29 cellular contexts compared by ENCODE assay signal in the genomic region with DNA sequence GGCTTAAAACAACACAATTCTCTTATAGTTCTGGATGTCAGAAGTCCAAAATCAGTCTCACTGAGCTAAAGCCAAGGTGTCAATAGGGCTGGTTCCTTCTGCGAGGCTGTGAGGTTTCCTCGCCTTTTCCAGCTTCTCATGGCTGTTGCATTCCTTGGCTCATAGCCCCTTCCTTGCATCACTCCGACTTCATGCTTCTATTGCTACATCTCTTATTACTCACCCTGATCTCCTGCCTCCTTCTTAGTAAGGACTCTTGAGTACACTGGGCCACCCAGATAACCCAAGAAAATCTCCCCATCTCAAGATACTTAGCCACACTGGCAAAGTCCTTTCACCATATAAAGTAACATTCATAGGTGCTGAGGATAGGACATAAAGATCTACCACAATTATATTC.
"Had no signal": no experiment of that assay in that cellular context is flagged by ENCODE, and none has a peak within 500 bp of the region (broad histone marks: within the 10 kb centered on the region; RNA-seq: fewer than 3 reads in every experiment).

No MANE protein-coding gene starts in this region.

- H3K4me1 ChIP-seq: colonic mucosa, heart right ventricle, lower lobe of right lung, parathyroid adenoma, testis had no signal

- H3K27me3 ChIP-seq: colonic mucosa, esophagus squamous epithelium, heart right ventricle, right atrium auricular region, testis, tibial artery had no signal

- H3K27ac Mint-ChIP-seq: dendritic cell treated with granulocyte-macrophage colony-stimulating factor and Interleukin-4, amounts not matched to agents 40 ng/mL and 50 ng/mL, for 4 days; endodermal cell; immature natural killer cell; memory B cell; mesothelial cell of epicardium; natural killer cell treated with Interleukin-12 subunit alpha and Interleukin-12 subunit beta and Interleukin-15 and Interleukin-18, amount 100 ng/mL, for 72 hours; progenitor cell of endocrine pancreas; stimulated activated memory B cell treated with anti-CD40 and anti-IgM and Interleukin-4, amounts not matched to agents 10 μg/mL and 1 μg/mL and 100 μg/mL, for 72 hours; type B pancreatic cell had no signal

- ATAC-seq: heart right ventricle; left ventricle myocardium superior; lower lobe of right lung; mucosa of descending colon; natural killer cell treated with Interleukin-12 subunit alpha and Interleukin-12 subunit beta and Interleukin-15 and Interleukin-18, amount 100 ng/mL, for 72 hours; sciatic nerve; stimulated activated memory B cell treated with anti-CD40 and anti-IgM and Interleukin-4, amounts not matched to agents 10 μg/mL and 1 μg/mL and 100 μg/mL, for 72 hours; stimulated activated naive CD8-positive, alpha-beta T cell treated with anti-CD3 and anti-CD28 coated beads, Interleukin-15, Interleukin-2, amounts not matched to agents 100 U/mL and 50 U/mL, for 24 hours had no signal

- H3K36me3 ChIP-seq: colonic mucosa, heart right ventricle, lower lobe of right lung, right atrium auricular region had no signal

- H3K4me1 Mint-ChIP-seq: endodermal cell; immature natural killer cell; memory B cell; mesothelial cell of epicardium; naive B cell; neural crest cell; stimulated activated memory B cell treated with anti-CD40 and anti-IgM and Interleukin-4, amounts not matched to agents 10 μg/mL and 1 μg/mL and 100 μg/mL, for 72 hours had no signal

- H3K4me3 Mint-ChIP-seq: dendritic cell treated with granulocyte-macrophage colony-stimulating factor and Interleukin-4, amounts not matched to agents 40 ng/mL and 50 ng/mL, for 4 days; endodermal cell; immature natural killer cell; memory B cell; mesothelial cell of epicardium; natural killer cell treated with Interleukin-12 subunit alpha and Interleukin-12 subunit beta and Interleukin-15 and Interleukin-18, amount 100 ng/mL, for 72 hours; neural crest cell; stimulated activated memory B cell treated with anti-CD40 and anti-IgM and Interleukin-4, amounts not matched to agents 10 μg/mL and 1 μg/mL and 100 μg/mL, for 72 hours; type B pancreatic cell had no signal

- H3K9ac ChIP-seq: parathyroid adenoma had no signal

- H3K27ac ChIP-seq: colonic mucosa, esophagus squamous epithelium, heart right ventricle, lower lobe of right lung, parathyroid adenoma, right atrium auricular region, testis, tibial artery had no signal

- H2AFZ ChIP-seq: parathyroid adenoma had no signal

- DNase-seq: colonic mucosa; effector CD8-positive, alpha-beta T cell; endodermal cell; esophagus squamous epithelium; foreskin melanocyte; glutamatergic neuron; heart right ventricle; hippocampal formation; immature natural killer cell; left ventricle myocardium superior; lower lobe of right lung; mucosa of descending colon; naive B cell; stimulated activated CD4-positive, alpha-beta T cell treated with anti-CD3 and anti-CD28 coated beads, Interleukin-4, amount 100 ng/mL, for 4 hours; stimulated activated naive CD8-positive, alpha-beta T cell treated with anti-CD3 and anti-CD28 coated beads, Interleukin-15, Interleukin-2, amounts not matched to agents 100 U/mL and 50 U/mL, for 24 hours; substantia nigra; testis; tibial artery had no signal

- H3K27me3 Mint-ChIP-seq: dendritic cell treated with granulocyte-macrophage colony-stimulating factor and Interleukin-4, amounts not matched to agents 40 ng/mL and 50 ng/mL, for 4 days; memory B cell; naive B cell; progenitor cell of endocrine pancreas; stimulated activated memory B cell treated with anti-CD40 and anti-IgM and Interleukin-4, amounts not matched to agents 10 μg/mL and 1 μg/mL and 100 μg/mL, for 72 hours; type B pancreatic cell had no signal

- H3K4me3 ChIP-seq: colonic mucosa, esophagus squamous epithelium, heart right ventricle, lower lobe of right lung, mucosa of descending colon, right atrium auricular region, testis, tibial artery had no signal

- H3K79me2 ChIP-seq: parathyroid adenoma had no signal

- H3K36me3 Mint-ChIP-seq: memory B cell; stimulated activated memory B cell treated with anti-CD40 and anti-IgM and Interleukin-4, amounts not matched to agents 10 μg/mL and 1 μg/mL and 100 μg/mL, for 72 hours had no signal

- H3K9me3 ChIP-seq: colonic mucosa, testis had no signal
